Comparison of ENCODE assay signal across 8 cellular contexts in genomic region chr22:41512421-41513194, GRCh38. TPM values are rescaled to one million over a fixed set of nuclear protein-coding genes. Genes with fewer than 3 reads are reported as not detected.
A peak's percentile ranks its signal among the peaks of the same experiment; 100 is the strongest.
DNase-seq lines count a peak whose midpoint lies in the region; ATAC-seq, FAIRE-seq and TF ChIP-seq lines count a peak whose summit lies in the region.

No MANE protein-coding gene starts in this region.

- TF ChIP-seq CTCF in pancreas (IDR thresholded peaks at IDR 0.05): no peak

- ATAC-seq in pancreas: peak in 3 of 4 donors; percentile 11 to 33 (median 28)
- ATAC-seq in GM18505 (IDR thresholded peaks at IDR 0.05; ENCODE audit: unreplicated experiment): no peak
- ATAC-seq in GM21619 (IDR thresholded peaks at IDR 0.05; ENCODE audit: unreplicated experiment): no peak

- DNase-seq in GM03348 (ENCODE audit: low spot score) (peak; percentile 84), NCI-H69 (lab: John Stamatoyannopoulos, UW) (peak; percentile 66), fibroblast of peridontal ligament (ENCODE audit: extremely low read depth) (peak; percentile 41), pancreas (no peak), SIG-M5 treated with dmso at 0.1 percent for 504 hours (lab: John Stamatoyannopoulos, UW; ENCODE audit: unreplicated experiment) (no peak), NOMO-1 (lab: John Stamatoyannopoulos, UW; ENCODE audit: unreplicated experiment in 2 of 2) (no peak)

- H3K36me3 ChIP-seq in pancreas: peaks cover 0 to 47% (median 18%) of the 10 kb centered on the region in 3 donors

- WGBS in pancreas, 2 donors: 84 to 86% methylated on average over 17 of the region's 17 CpGs

- no peaks in the 10 kb centered on the region for H3K9me3 ChIP-seq in pancreas

- no peaks in the 10 kb centered on the region for H3K27me3 ChIP-seq in pancreas

- peak overlapping the region in 2 of 4 donors; percentile 33 to 58 for H3K27ac ChIP-seq in pancreas

- no peak for TF ChIP-seq POLR2A in GM18505 (IDR thresholded peaks at IDR 0.05; ENCODE audit: borderline replicate concordance, extremely low read depth, insufficient read depth, insufficient read length)

- H3K4me3 ChIP-seq in pancreas: no peak overlapping the region

- no peak for FAIRE-seq in pancreas (lab: Jason Lieb, UNC)

- no peaks in the 10 kb centered on the region for H3K4me1 ChIP-seq in pancreas

- intact Hi-C loops in pancreas (cut with DNase I): no loop called here

RNA-seq across cellular contexts. Expression of gene POLR3H, which starts 31.7 kb away (rescaled TPM):
- total RNA-seq in pancreas: 10 to 100 TPM; 11.0 to 18.9 (median 13.9) TPM
- polyA plus RNA-seq in pancreas: 10 to 100 TPM; 14.8 to 22.0 TPM

RNA-seq across cellular contexts. Expression of gene ACO2, which starts 43.7 kb away (rescaled TPM):
- total RNA-seq in pancreas: 10 to 100 TPM; 34.2 to 53.1 (median 40.8) TPM
- polyA plus RNA-seq in pancreas: 10 to 100 TPM; 19.2 to 33.2 TPM

RNA-seq across cellular contexts. Expression of gene PHF5A, which starts 44.1 kb away (rescaled TPM):
- 10 to 100 TPM in 5 of 6 donors, 1 to 10 TPM in 1; 8.8 to 18.6 (median 16.2) TPM for total RNA-seq in pancreas
- polyA plus RNA-seq in pancreas: 10 to 100 TPM; 22.1 to 29.7 TPM

RNA-seq across cellular contexts. Expression of gene CSDC2, which starts 48.2 kb away (rescaled TPM):
- total RNA-seq in pancreas: 10 to 100 TPM in 3 of 6 donors, 1 to 10 TPM in 3; 1.4 to 22.8 (median 11.4) TPM
- polyA plus RNA-seq in pancreas: 10 to 100 TPM in 1 of 2 donors, 1 to 10 TPM in 1; 8.6 to 50.9 TPM

Comparison
In these comparisons a context has a peak if more than half of its experiments do, and no peak if none do; other contexts are left out.
1. DNase-seq: peak in GM03348 (single experiment), NCI-H69 (single experiment) and fibroblast of peridontal ligament (single experiment); none in pancreas (0 of 6), SIG-M5 treated with dmso at 0.1 percent for 504 hours (single experiment) and NOMO-1 (0 of 2).
2. ATAC-seq: peak in pancreas (3 of 4); none in GM18505 (single experiment) and GM21619 (single experiment).